In genomic region chr2:237427807-237428506, GRCh38 we compare ENCODE assay signal across 11 cellular contexts. TPM values are rescaled to one million over a fixed set of nuclear protein-coding genes. Genes with fewer than 3 reads are reported as not detected.
DNase-seq lines count a peak whose midpoint lies in the region; ATAC-seq lines count a peak whose summit lies in the region.
"Had no signal": no experiment of that assay in that cellular context is flagged by ENCODE, and none has a peak within 500 bp of the region (broad histone marks: within the 10 kb centered on the region; RNA-seq: fewer than 3 reads in every experiment).

No MANE protein-coding gene starts in this region.

- ATAC-seq in HG03108 (IDR thresholded peaks at IDR 0.05; ENCODE audit: unreplicated experiment) (peak; percentile 77), left colon (no peak)
- ATAC-seq: psoas muscle had no signal

- DNase-seq in activated CD8-positive, alpha-beta memory T cell treated with anti-CD3 and anti-CD28 coated beads for 48 hours (ENCODE audit: low read depth in 2 of 3, low spot score in 2 of 3) = peak in 2 of 3 experiments; percentile 57 to 60
- DNase-seq in islet precursor cell (peak; percentile 14), amniotic stem cell (lab: John Stamatoyannopoulos, UW) (no peak), NCI-H1436 (lab: John Stamatoyannopoulos, UW) (no peak), NCI-H748 (lab: John Stamatoyannopoulos, UW; ENCODE audit: unreplicated experiment) (no peak), left colon (no peak)
- peak; percentile 85 for DNase-seq in stimulated activated naive CD4-positive, alpha-beta T cell treated with Interleukin-2 at 50 U/mL for 16 hours (lab: John Stamatoyannopoulos, UW)
- DNase-seq: NCI-H446, psoas muscle had no signal

- intact Hi-C loops in left colon (cut with DNase I, micrococcal nuclease) = no loop called here

RNA-seq across cellular contexts. Expression of gene COL6A3, which starts 14.0 kb away (rescaled TPM):
- 10 to 100 TPM; 22.6 to 79.5 TPM for total RNA-seq in left colon

RNA-seq across cellular contexts. Expression of gene MLPH, which starts 59.1 kb away (rescaled TPM):
- total RNA-seq in left colon = 100 to 1,000 TPM; 117 to 139 TPM
- total RNA-seq: HT1080 had no signal

Comparison
In these comparisons a context has a peak if more than half of its experiments do, and no peak if none do; other contexts are left out.
1. DNase-seq: peak in activated CD8-positive, alpha-beta memory T cell treated with anti-CD3 and anti-CD28 coated beads for 48 hours (2 of 3), islet precursor cell (single experiment) and stimulated activated naive CD4-positive, alpha-beta T cell treated with Interleukin-2 at 50 U/mL for 16 hours (single experiment); none in amniotic stem cell (single experiment), NCI-H1436 (single experiment), NCI-H748 (single experiment) and left colon (0 of 2).